3 cellular contexts compared by ENCODE assay signal in the genomic region with DNA sequence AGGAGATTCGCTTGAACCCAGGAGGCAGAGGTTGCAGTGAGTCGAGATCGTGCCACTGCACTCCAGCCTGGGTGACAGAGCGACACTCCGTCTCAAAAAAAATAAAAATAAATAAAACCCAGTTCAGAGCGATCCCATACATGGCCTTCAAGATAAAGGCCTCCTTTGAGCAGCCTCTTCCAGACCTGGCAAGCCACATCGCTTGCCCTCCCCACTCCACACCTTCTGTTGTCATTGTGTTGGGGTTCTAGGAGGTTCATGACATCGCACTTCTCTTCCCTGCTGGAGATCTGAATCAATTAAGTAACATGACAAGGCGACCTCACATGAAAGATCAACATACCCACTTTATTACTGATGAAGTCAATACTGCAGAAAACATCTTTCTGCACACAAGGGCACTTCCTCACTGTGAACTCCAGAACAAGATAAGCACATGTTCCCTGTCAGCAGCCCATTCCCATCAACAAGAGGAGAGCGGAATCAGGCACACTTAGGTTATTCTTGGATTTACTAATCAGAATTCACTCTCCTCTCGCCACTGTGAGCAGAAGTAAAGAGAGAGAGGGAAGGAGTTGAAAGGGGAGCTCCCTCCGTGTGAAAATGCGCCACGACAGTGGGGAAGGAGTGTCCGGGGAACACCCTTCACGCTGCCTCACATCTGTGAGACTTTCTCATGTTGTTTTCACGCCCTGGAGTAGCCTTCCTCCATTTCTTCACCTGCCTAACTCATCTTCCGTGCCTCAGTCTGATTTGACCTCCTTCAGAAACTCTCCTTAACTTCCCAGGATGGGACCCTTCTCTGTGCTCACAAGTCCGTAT.
TF ChIP-seq lines count a peak whose summit lies in the region.

No MANE protein-coding gene starts in this region.

TF ChIP-seq in liver, 16 proteins besides CTCF, POLR2A, EP300 and RAD21:
- TF ChIP-seq NR2F2 (IDR thresholded peaks at IDR 0.05) (peak; percentile 65), FOXA2 (IDR thresholded peaks at IDR 0.05) (no peak), SP1 (IDR thresholded peaks at IDR 0.05) (no peak)

TF ChIP-seq in HepG2, 621 proteins besides CTCF, POLR2A, EP300 and RAD21:
- TF ChIP-seq, protein P1, sequence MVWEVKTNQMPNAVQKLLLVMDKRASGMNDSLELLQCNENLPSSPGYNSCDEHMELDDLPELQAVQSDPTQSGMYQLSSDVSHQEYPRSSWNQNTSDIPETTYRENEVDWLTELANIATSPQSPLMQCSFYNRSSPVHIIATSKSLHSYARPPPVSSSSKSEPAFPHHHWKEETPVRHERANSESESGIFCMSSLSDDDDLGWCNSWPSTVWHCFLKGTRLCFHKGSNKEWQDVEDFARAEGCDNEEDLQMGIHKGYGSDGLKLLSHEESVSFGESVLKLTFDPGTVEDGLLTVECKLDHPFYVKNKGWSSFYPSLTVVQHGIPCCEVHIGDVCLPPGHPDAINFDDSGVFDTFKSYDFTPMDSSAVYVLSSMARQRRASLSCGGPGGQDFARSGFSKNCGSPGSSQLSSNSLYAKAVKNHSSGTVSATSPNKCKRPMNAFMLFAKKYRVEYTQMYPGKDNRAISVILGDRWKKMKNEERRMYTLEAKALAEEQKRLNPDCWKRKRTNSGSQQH (CRISPR knock-in tag; IDR thresholded peaks at IDR 0.05; ENCODE audit: low read depth) = no peak
- no peak for TF ChIP-seq TP53 (CRISPR knock-in tag; conservative IDR thresholded peaks at IDR 0.05)
- no peak for TF ChIP-seq TAF15 (IDR thresholded peaks at IDR 0.05; ENCODE audit: low read depth, low read length, poor library complexity, severe bottlenecking)
- TF ChIP-seq ZNF34 (CRISPR knock-in tag; IDR thresholded peaks at IDR 0.05; ENCODE audit: borderline replicate concordance) = no peak
- TF ChIP-seq NRL (CRISPR knock-in tag; IDR thresholded peaks at IDR 0.05; ENCODE audit: borderline replicate concordance) = no peak

TF ChIP-seq in H1, 55 proteins besides CTCF, POLR2A, EP300 and RAD21:
- no peak for TF ChIP-seq SIN3A (conservative IDR thresholded peaks at IDR 0.05 in 1 of 2, IDR thresholded peaks at IDR 0.05 in 1 of 2; ENCODE audit: low read depth in 1 of 2, low read length in 2 of 2)
- no peak for TF ChIP-seq POU5F1 (IDR thresholded peaks at IDR 0.05; ENCODE audit: low read depth, low read length)
- TF ChIP-seq CBX5 (IDR thresholded peaks at IDR 0.05; ENCODE audit: low read depth, low read length) = no peak
- no peak for TF ChIP-seq MAFK (IDR thresholded peaks at IDR 0.05; ENCODE audit: low read depth, low read length)
- no peak for TF ChIP-seq CHD2 (IDR thresholded peaks at IDR 0.05; ENCODE audit: low read length)
- no peak for TF ChIP-seq GTF2F1 (IDR thresholded peaks at IDR 0.05; ENCODE audit: borderline replicate concordance, low read depth, low read length)
- TF ChIP-seq, protein P2, sequence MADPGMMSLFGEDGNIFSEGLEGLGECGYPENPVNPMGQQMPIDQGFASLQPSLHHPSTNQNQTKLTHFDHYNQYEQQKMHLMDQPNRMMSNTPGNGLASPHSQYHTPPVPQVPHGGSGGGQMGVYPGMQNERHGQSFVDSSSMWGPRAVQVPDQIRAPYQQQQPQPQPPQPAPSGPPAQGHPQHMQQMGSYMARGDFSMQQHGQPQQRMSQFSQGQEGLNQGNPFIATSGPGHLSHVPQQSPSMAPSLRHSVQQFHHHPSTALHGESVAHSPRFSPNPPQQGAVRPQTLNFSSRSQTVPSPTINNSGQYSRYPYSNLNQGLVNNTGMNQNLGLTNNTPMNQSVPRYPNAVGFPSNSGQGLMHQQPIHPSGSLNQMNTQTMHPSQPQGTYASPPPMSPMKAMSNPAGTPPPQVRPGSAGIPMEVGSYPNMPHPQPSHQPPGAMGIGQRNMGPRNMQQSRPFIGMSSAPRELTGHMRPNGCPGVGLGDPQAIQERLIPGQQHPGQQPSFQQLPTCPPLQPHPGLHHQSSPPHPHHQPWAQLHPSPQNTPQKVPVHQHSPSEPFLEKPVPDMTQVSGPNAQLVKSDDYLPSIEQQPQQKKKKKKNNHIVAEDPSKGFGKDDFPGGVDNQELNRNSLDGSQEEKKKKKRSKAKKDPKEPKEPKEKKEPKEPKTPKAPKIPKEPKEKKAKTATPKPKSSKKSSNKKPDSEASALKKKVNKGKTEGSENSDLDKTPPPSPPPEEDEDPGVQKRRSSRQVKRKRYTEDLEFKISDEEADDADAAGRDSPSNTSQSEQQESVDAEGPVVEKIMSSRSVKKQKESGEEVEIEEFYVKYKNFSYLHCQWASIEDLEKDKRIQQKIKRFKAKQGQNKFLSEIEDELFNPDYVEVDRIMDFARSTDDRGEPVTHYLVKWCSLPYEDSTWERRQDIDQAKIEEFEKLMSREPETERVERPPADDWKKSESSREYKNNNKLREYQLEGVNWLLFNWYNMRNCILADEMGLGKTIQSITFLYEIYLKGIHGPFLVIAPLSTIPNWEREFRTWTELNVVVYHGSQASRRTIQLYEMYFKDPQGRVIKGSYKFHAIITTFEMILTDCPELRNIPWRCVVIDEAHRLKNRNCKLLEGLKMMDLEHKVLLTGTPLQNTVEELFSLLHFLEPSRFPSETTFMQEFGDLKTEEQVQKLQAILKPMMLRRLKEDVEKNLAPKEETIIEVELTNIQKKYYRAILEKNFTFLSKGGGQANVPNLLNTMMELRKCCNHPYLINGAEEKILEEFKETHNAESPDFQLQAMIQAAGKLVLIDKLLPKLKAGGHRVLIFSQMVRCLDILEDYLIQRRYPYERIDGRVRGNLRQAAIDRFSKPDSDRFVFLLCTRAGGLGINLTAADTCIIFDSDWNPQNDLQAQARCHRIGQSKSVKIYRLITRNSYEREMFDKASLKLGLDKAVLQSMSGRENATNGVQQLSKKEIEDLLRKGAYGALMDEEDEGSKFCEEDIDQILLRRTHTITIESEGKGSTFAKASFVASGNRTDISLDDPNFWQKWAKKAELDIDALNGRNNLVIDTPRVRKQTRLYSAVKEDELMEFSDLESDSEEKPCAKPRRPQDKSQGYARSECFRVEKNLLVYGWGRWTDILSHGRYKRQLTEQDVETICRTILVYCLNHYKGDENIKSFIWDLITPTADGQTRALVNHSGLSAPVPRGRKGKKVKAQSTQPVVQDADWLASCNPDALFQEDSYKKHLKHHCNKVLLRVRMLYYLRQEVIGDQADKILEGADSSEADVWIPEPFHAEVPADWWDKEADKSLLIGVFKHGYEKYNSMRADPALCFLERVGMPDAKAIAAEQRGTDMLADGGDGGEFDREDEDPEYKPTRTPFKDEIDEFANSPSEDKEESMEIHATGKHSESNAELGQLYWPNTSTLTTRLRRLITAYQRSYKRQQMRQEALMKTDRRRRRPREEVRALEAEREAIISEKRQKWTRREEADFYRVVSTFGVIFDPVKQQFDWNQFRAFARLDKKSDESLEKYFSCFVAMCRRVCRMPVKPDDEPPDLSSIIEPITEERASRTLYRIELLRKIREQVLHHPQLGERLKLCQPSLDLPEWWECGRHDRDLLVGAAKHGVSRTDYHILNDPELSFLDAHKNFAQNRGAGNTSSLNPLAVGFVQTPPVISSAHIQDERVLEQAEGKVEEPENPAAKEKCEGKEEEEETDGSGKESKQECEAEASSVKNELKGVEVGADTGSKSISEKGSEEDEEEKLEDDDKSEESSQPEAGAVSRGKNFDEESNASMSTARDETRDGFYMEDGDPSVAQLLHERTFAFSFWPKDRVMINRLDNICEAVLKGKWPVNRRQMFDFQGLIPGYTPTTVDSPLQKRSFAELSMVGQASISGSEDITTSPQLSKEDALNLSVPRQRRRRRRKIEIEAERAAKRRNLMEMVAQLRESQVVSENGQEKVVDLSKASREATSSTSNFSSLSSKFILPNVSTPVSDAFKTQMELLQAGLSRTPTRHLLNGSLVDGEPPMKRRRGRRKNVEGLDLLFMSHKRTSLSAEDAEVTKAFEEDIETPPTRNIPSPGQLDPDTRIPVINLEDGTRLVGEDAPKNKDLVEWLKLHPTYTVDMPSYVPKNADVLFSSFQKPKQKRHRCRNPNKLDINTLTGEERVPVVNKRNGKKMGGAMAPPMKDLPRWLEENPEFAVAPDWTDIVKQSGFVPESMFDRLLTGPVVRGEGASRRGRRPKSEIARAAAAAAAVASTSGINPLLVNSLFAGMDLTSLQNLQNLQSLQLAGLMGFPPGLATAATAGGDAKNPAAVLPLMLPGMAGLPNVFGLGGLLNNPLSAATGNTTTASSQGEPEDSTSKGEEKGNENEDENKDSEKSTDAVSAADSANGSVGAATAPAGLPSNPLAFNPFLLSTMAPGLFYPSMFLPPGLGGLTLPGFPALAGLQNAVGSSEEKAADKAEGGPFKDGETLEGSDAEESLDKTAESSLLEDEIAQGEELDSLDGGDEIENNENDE (IDR thresholded peaks at IDR 0.05; ENCODE audit: insufficient replicate concordance, low read length) = no peak
- TF ChIP-seq GABPA (IDR thresholded peaks at IDR 0.05; ENCODE audit: borderline replicate concordance, insufficient read depth, low read length) = no peak
- no peak for TF ChIP-seq JUND (IDR thresholded peaks at IDR 0.05; ENCODE audit: low read length)
- TF ChIP-seq, protein P3, sequence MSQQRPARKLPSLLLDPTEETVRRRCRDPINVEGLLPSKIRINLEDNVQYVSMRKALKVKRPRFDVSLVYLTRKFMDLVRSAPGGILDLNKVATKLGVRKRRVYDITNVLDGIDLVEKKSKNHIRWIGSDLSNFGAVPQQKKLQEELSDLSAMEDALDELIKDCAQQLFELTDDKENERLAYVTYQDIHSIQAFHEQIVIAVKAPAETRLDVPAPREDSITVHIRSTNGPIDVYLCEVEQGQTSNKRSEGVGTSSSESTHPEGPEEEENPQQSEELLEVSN (IDR thresholded peaks at IDR 0.05) = no peak
- no peak for TF ChIP-seq KDM5A (IDR thresholded peaks at IDR 0.05; ENCODE audit: low read length)
- TF ChIP-seq, protein P4, sequence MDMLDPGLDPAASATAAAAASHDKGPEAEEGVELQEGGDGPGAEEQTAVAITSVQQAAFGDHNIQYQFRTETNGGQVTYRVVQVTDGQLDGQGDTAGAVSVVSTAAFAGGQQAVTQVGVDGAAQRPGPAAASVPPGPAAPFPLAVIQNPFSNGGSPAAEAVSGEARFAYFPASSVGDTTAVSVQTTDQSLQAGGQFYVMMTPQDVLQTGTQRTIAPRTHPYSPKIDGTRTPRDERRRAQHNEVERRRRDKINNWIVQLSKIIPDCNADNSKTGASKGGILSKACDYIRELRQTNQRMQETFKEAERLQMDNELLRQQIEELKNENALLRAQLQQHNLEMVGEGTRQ (IDR thresholded peaks at IDR 0.05; ENCODE audit: low read length) = no peak
- no peak for TF ChIP-seq SP2 (IDR thresholded peaks at IDR 0.05; ENCODE audit: low read length)
- no peak for TF ChIP-seq SP4 (IDR thresholded peaks at IDR 0.05; ENCODE audit: low read length)
- TF ChIP-seq HDAC6 (IDR thresholded peaks at IDR 0.05; ENCODE audit: low read depth, low read length) = no peak
- TF ChIP-seq BCL11A (IDR thresholded peaks at IDR 0.05; ENCODE audit: low read depth in 2 of 2, low read length in 2 of 2) = no peak
